In the genomic region with DNA sequence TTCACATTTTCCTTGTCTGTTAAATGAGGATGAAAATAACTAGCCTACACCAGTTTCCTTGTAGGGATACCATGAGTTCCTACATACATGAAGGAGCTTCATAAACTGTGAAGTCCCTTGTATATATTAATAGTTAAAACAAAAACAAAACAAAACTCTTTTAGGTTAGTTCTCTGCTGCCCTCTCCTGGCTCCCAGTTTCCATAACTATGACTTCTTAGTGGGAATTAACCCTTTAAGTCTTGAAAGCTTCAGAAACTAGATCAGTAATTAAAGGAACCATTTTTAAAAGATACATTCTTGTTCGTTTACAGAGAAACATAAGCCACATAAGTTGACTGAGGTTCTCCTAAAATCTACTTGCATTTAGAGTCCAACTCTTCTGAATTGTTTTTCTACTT, we compare ENCODE assay signal across 8 cellular contexts.
A peak's percentile ranks its signal among the peaks of the same experiment; 100 is the strongest.
DNase-seq lines count a peak whose midpoint lies in the region; ATAC-seq and TF ChIP-seq lines count a peak whose summit lies in the region.

No MANE protein-coding gene starts in this region.

- H3K27ac ChIP-seq in HEK293 (ENCODE audit: extremely low read depth, low read depth, low read length): no peak overlapping the region
- H3K27ac ChIP-seq in Panc1 (ENCODE audit: low read length): no peak overlapping the region

- H3K27me3 ChIP-seq in Panc1 (ENCODE audit: control insufficient read depth, insufficient read depth, low read length): no peaks in the 10 kb centered on the region

- TF ChIP-seq CTCF in HEK293 (tag by site-specific recombination; IDR thresholded peaks at IDR 0.05) (no peak), Panc1 (IDR thresholded peaks at IDR 0.05) (peak; percentile 46; the same call in 1 of the 2 replicates), fibroblast of the aortic adventitia (IDR thresholded peaks at IDR 0.05; ENCODE audit: insufficient read depth, low read length) (no peak)

- in situ Hi-C loops in Panc1 (cut with HindIII; ENCODE audit: low pct_unique_long_range_greater_than_20kb, low sequenced_read_pairs): no loop called here

- ATAC-seq in Panc1: no peak
- no peak for ATAC-seq in GM19395 (IDR thresholded peaks at IDR 0.05; ENCODE audit: unreplicated experiment)
- no peak for ATAC-seq in GM18861 (IDR thresholded peaks at IDR 0.05; ENCODE audit: unreplicated experiment)

- H3K4me1 ChIP-seq in HEK293 (ENCODE audit: control insufficient read depth, insufficient read depth, low read length) (no peaks in the 10 kb centered on the region), Panc1 (ENCODE audit: control insufficient read depth, insufficient read depth, low read length) (no peaks in the 10 kb centered on the region)

- DNase-seq in COLO829 (ENCODE audit: low spot score) (peak; percentile 5), Panc1 (ENCODE audit: low read depth, low spot score) (no peak), fibroblast of the aortic adventitia (ENCODE audit: low read depth) (peak; percentile 11), stromal cell of bone marrow (ENCODE audit: low read depth) (peak; percentile 28), islet precursor cell (no peak)

- H3K4me3 ChIP-seq in HEK293 (ENCODE audit: low read depth, low read length): no peak overlapping the region
- H3K4me3 ChIP-seq in Panc1 (ENCODE audit: low read depth in 2 of 2, low read length in 2 of 2): no peak overlapping the region
- no peak overlapping the region for H3K4me3 ChIP-seq in fibroblast of the aortic adventitia (ENCODE audit: low read depth, low read length)

- CTCF ChIA-PET in HEK293 (lab: Yijun Ruan, JAX) (interaction anchor here (0.5 to 6.8 kb wide), 32 partner anchors 8 to 1617 kb away, joined by 3 to 79 read pairs (median 4); no protein-coding TSS in a partner anchor), Panc1 (lab: Charles Lee) (no interaction called here)

- BruUV-seq in Panc1 (replicated peaks; lab: Mats Ljungman, UMichigan): no TSS peak

- intact Hi-C loops in Panc1 (cut with micrococcal nuclease; ENCODE audit: unreplicated experiment): loop anchor here (1.0 kb wide), 1 partner anchor 347 kb away; no protein-coding TSS in a partner anchor

- H3K9me3 ChIP-seq in HEK293 (ENCODE audit: control insufficient read depth, insufficient read depth, low read depth, low read length): no peaks in the 10 kb centered on the region
- no peaks in the 10 kb centered on the region for H3K9me3 ChIP-seq in Panc1 (ENCODE audit: control insufficient read depth, insufficient read depth, low read depth, low read length)

- POLR2A ChIA-PET in HEK293 (lab: Yijun Ruan, JAX) (no interaction called here), Panc1 (lab: Charles Lee) (no interaction called here)

- no peaks in the 10 kb centered on the region for H3K36me3 ChIP-seq in HEK293 (ENCODE audit: control insufficient read depth in 2 of 2, insufficient read depth in 1 of 2, low read length in 2 of 2)
- no peaks in the 10 kb centered on the region for H3K36me3 ChIP-seq in Panc1 (ENCODE audit: control insufficient read depth, insufficient read depth, low read length)

TF ChIP-seq in HEK293, 187 proteins besides CTCF, POLR2A, EP300 and RAD21:
- no peak for TF ChIP-seq ZFP37 (tag by site-specific recombination; IDR thresholded peaks at IDR 0.05)
- peak; percentile 42 for TF ChIP-seq ZNF654 (tag by site-specific recombination; IDR thresholded peaks at IDR 0.05; ENCODE audit: low read depth)

Comparison
In these comparisons a context has a peak if more than half of its experiments do, and no peak if none do; other contexts are left out.
1. DNase-seq: peak in COLO829 (single experiment), fibroblast of the aortic adventitia (single experiment) and stromal cell of bone marrow (single experiment); none in Panc1 (single experiment) and islet precursor cell (single experiment).